12 cellular contexts compared by ENCODE assay signal in genomic region chr18:48709371-48709770, GRCh38.
"Had no signal": no experiment of that assay in that cellular context is flagged by ENCODE, and none has a peak within 500 bp of the region (broad histone marks: within the 10 kb centered on the region; RNA-seq: fewer than 3 reads in every experiment).

No MANE protein-coding gene starts in this region.

- DNase-seq: activated CD8-positive, alpha-beta memory T cell treated with anti-CD3 and anti-CD28 coated beads, Interleukin-2, amount 50 U/mL, for 48 hours; activated CD8-positive, alpha-beta T cell treated with anti-CD3 and anti-CD28 coated beads, Interleukin-2, amount 10 ng/mL, durations not matched to agents 7 days and 5 days; activated naive CD4-positive, alpha-beta T cell; activated naive CD8-positive, alpha-beta T cell treated with anti-CD3 and anti-CD28 coated beads, Interleukin-2, amount 50 U/mL, for 24 hours; hippocampal formation; left colon; pancreas; retina; small intestine had no signal

- ATAC-seq: activated CD8-positive, alpha-beta T cell treated with anti-CD3 and anti-CD28 coated beads, Interleukin-2, amount 10 ng/mL, durations not matched to agents 7 days and 5 days; activated naive CD8-positive, alpha-beta T cell treated with anti-CD3 and anti-CD28 coated beads, Interleukin-2, amount 50 U/mL, for 24 hours; left colon; pancreas; stimulated activated effector memory CD8-positive, alpha-beta T cell treated with anti-CD3 and anti-CD28 coated beads, Interleukin-12 subunit alpha, Interleukin-12 subunit beta, amount 100 ng/mL, for 72 hours had no signal

- H3K4me1 ChIP-seq: pancreas had no signal

- H3K36me3 ChIP-seq: cardiac muscle cell, pancreas had no signal

- H3K4me3 ChIP-seq: cardiac muscle cell, pancreas, tibial nerve had no signal

- H3K27ac ChIP-seq: cardiac muscle cell, pancreas had no signal

- H3K27me3 ChIP-seq: cardiac muscle cell, pancreas, tibial nerve had no signal

- H3K9me3 ChIP-seq: pancreas, tibial nerve had no signal
